In genomic region chr9:133130721-133131244, GRCh38 we compare ENCODE assay signal across 10 cellular contexts. TPM values are rescaled to one million over a fixed set of nuclear protein-coding genes. Genes with fewer than 3 reads are reported as not detected.
DNase-seq lines count a peak whose midpoint lies in the region; ATAC-seq, FAIRE-seq and TF ChIP-seq lines count a peak whose summit lies in the region.
"Had no signal": no experiment of that assay in that cellular context is flagged by ENCODE, and none has a peak within 500 bp of the region (broad histone marks: within the 10 kb centered on the region; RNA-seq: fewer than 3 reads in every experiment).

No MANE protein-coding gene starts in this region.

- H3K4me2 ChIP-seq in OCI-LY3 (ENCODE audit: low read length) (peak overlapping the region; percentile 56), hepatocyte (no peak overlapping the region)

- H3K4me3 ChIP-seq in OCI-LY3 (ENCODE audit: low read length) (0 out of 2 replicates have a peak overlapping the region, but pooled peaks have one; percentile 44), spleen (peak overlapping the region in 6 of 8 donors; percentile 10 to 62 (median 30)), hepatocyte (no peak overlapping the region)
- H3K4me3 ChIP-seq: thyroid gland had no signal

- H3K4me3 Mint-ChIP-seq in activated naive CD8-positive, alpha-beta T cell treated with anti-CD3 and anti-CD28 coated beads for 36 hours, result peak overlapping the region; percentile 74

- H3K9me3 ChIP-seq in OCI-LY3 (ENCODE audit: insufficient read depth, low read length), result no peaks in the 10 kb centered on the region
- H3K9me3 ChIP-seq in spleen, result no peaks in the 10 kb centered on the region
- H3K9me3 ChIP-seq in hepatocyte (ENCODE audit: low read depth), result no peaks in the 10 kb centered on the region
- H3K9me3 ChIP-seq: thyroid gland had no signal

- no peak overlapping the region; the same call in 1 of the 2 replicates for H3K9ac ChIP-seq in OCI-LY3 (ENCODE audit: low read length)

- intact Hi-C loops in spleen (cut with DNase I; ENCODE audit: low total_unique reads), result no loop called here

- H2AFZ ChIP-seq in OCI-LY3 (ENCODE audit: low read depth, low read length), result no peak overlapping the region
- no peak overlapping the region for H2AFZ ChIP-seq in hepatocyte

- TF ChIP-seq CTCF in OCI-LY3 (IDR thresholded peaks at IDR 0.05; ENCODE audit: low read depth, low read length) (no peak), spleen (IDR thresholded peaks at IDR 0.05 in 8 of 11, conservative IDR thresholded peaks at IDR 0.05 in 3 of 11) (no peak), hepatocyte (IDR thresholded peaks at IDR 0.05; ENCODE audit: poor library complexity) (no peak)

- peaks cover 48% of the 10 kb centered on the region for H3K79me2 ChIP-seq in OCI-LY3 (ENCODE audit: low read length)
- peaks cover 47% of the 10 kb centered on the region for H3K79me2 ChIP-seq in hepatocyte

- H3K27ac Mint-ChIP-seq in activated naive CD8-positive, alpha-beta T cell treated with anti-CD3 and anti-CD28 coated beads for 36 hours, result peak overlapping the region; percentile 94

- WGBS in spleen, 5 donors, result 51 to 73% (median 58%) methylated on average over 6 to 10 of the region's 10 CpGs
- 97% methylated on average over 10 of the region's 10 CpGs for WGBS in hepatocyte (ENCODE audit: low lambda C conversion rate, missing lambda C conversion rate)

- H3K27me3 Mint-ChIP-seq in activated naive CD8-positive, alpha-beta T cell treated with anti-CD3 and anti-CD28 coated beads for 36 hours, result no peaks in the 10 kb centered on the region

- no peaks in the 10 kb centered on the region for H3K9me2 ChIP-seq in hepatocyte (replicated peaks; ENCODE audit: insufficient read depth)

- H4K20me1 ChIP-seq in OCI-LY3 (ENCODE audit: insufficient read depth, low read length) (peaks cover 91% of the 10 kb centered on the region), hepatocyte (ENCODE audit: insufficient read depth, poor library complexity, severe bottlenecking) (peaks cover 39% of the 10 kb centered on the region)

- H3K36me3 ChIP-seq in OCI-LY3 (replicated peaks; ENCODE audit: low read depth, low read length) (no peaks in the 10 kb centered on the region), spleen (no peaks in the 10 kb centered on the region), hepatocyte (replicated peaks; ENCODE audit: insufficient read depth, low read depth) (no peaks in the 10 kb centered on the region)
- H3K36me3 ChIP-seq: thyroid gland had no signal

- peak; percentile 81 for FAIRE-seq in GM18507 (lab: Jason Lieb, UNC)

- H3K4me1 ChIP-seq in OCI-LY3 (ENCODE audit: low read length) (peaks cover 40% of the 10 kb centered on the region), spleen (peaks cover 50 to 100% (median 93%) of the 10 kb centered on the region in 6 donors), hepatocyte (ENCODE audit: insufficient read depth) (peaks cover 30% of the 10 kb centered on the region)

- no peak for ATAC-seq in HG02973 (IDR thresholded peaks at IDR 0.05; ENCODE audit: unreplicated experiment)

- H3K4me1 Mint-ChIP-seq in activated naive CD8-positive, alpha-beta T cell treated with anti-CD3 and anti-CD28 coated beads for 36 hours, result peaks cover 66% of the 10 kb centered on the region

- H3K36me3 Mint-ChIP-seq in activated naive CD8-positive, alpha-beta T cell treated with anti-CD3 and anti-CD28 coated beads for 36 hours, result peaks cover 7% of the 10 kb centered on the region

- TF ChIP-seq POLR2A in spleen (IDR thresholded peaks at IDR 0.05), result no peak

- H3K27me3 ChIP-seq in OCI-LY3 (ENCODE audit: low read depth, low read length) (no peaks in the 10 kb centered on the region), spleen (replicated peaks in 1 of 7) (no peaks in the 10 kb centered on the region), hepatocyte (no peaks in the 10 kb centered on the region)
- H3K27me3 ChIP-seq: thyroid gland had no signal

- H3K27ac ChIP-seq in OCI-LY3 (ENCODE audit: low read length) (0 out of 2 replicates have a peak overlapping the region, but pooled peaks have one; percentile 6), spleen (peak overlapping the region; percentile 63 to 98 (median 89)), hepatocyte (no peak overlapping the region)

- H3K9me3 Mint-ChIP-seq in activated naive CD8-positive, alpha-beta T cell treated with anti-CD3 and anti-CD28 coated beads for 36 hours, result no peaks in the 10 kb centered on the region

- DNase-seq in GM18507 (ENCODE audit: extremely low spot score, insufficient read length, low read depth) (no peak), spleen (peak; percentile 91), GM03348 (ENCODE audit: low spot score) (no peak), cortex of kidney (lab: John Stamatoyannopoulos, UW) (no peak), hepatocyte (ENCODE audit: low spot score) (no peak)
- DNase-seq in activated naive CD8-positive, alpha-beta T cell treated with anti-CD3 and anti-CD28 coated beads for 36 hours, result peak; percentile 60
- DNase-seq: NCI-H526 treated with DMSO at 0.1 percent for 48 hours, thyroid gland had no signal

RNA-seq across cellular contexts. Expression of gene RALGDS, which starts 9.7 kb away (rescaled TPM):
- total RNA-seq in activated naive CD8-positive, alpha-beta T cell treated with anti-CD3 and anti-CD28 coated beads for 36 hours, result 10 to 100 TPM; 50.3 to 51.9 TPM
- 10 to 100 TPM; 50.6 to 74.3 (median 60.3) TPM for total RNA-seq in spleen
- polyA plus RNA-seq in spleen, result 10 to 100 TPM; 21.3 to 40.1 (median 27.2) TPM
- 26.9 and 30.9 TPM in 2 replicates for total RNA-seq in hepatocyte
- polyA plus RNA-seq in hepatocyte, result 48.0 and 51.7 TPM in 2 replicates

RNA-seq across cellular contexts. Expression of gene GBGT1, which starts 32.9 kb away (rescaled TPM):
- total RNA-seq in activated naive CD8-positive, alpha-beta T cell treated with anti-CD3 and anti-CD28 coated beads for 36 hours, result 1 to 10 TPM; 1.6 to 2.9 TPM
- total RNA-seq in spleen, result 10 to 100 TPM; 16.8 to 52.8 (median 31.2) TPM
- polyA plus RNA-seq in spleen, result 10 to 100 TPM in 2 of 3 donors, 1 to 10 TPM in 1; 9.2 to 14.1 (median 10.7) TPM
- 10.1 and 15.5 TPM in 2 replicates for total RNA-seq in hepatocyte
- 4.0 and 5.8 TPM in 2 replicates for polyA plus RNA-seq in hepatocyte

Comparison
In these comparisons a context has a peak if more than half of its experiments do, and no peak if none do; other contexts are left out.
1. DNase-seq: peak in activated naive CD8-positive, alpha-beta T cell treated with anti-CD3 and anti-CD28 coated beads for 36 hours (single experiment) and spleen (single experiment); none in GM18507 (single experiment), GM03348 (single experiment), cortex of kidney (single experiment) and hepatocyte (single experiment).